8 cellular contexts compared by ENCODE assay signal in the genomic region with DNA sequence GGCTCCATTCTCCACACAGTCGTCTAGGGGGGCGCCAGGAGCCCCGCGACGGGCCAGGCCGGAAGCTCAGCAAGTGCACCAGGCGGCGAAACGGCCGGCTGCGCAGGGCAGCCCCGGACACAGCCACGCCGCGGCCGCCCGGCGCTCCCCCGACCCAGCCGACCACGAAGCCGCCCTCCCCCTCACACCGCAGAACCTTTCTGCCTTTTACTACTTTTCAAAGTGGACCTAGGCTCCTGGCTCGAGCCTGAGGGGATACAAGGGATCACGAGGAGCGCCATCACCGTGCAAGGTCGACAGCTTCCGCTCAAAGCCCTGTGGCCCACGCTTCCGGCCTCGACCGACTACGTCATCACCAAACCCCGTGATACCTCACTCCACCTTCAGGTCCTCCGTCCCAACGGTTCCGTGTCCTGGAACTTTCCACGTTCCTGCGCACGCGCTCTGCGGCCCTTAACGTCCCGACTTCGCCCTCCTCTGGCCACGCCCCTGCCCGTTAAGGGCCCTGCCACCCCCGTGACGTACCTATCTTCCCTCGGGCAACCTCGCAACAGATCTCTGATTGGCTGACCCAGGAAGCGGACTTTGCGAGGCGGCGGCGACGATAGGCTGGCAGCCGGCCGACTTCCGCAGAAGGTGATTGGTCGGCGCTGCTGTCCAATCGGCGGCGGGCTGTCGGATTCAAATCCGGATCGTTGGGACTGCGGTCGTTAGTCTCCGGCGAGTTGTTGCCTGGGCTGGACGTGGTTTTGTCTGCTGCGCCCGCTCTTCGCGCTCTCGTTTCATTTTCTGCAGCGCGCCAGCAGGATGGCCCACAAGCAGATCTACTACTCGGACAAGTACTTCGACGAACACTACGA. TPM values are rescaled to one million over a fixed set of nuclear protein-coding genes. Genes with fewer than 3 reads are reported as not detected.
DNase-seq lines count a peak whose midpoint lies in the region; ATAC-seq and TF ChIP-seq lines count a peak whose summit lies in the region.

Gene CKS2, plus strand, starts transcription at position 710 of the 860 bp plus-strand sequence. Its CDS starts 98 bp downstream, at position 808.

- no peaks in the 10 kb centered on the region for H3K36me3 ChIP-seq in CD8-positive, alpha-beta memory T cell (ENCODE audit: insufficient read depth, low read length)
- H3K36me3 ChIP-seq in lower lobe of right lung: peaks cover 1% of the 10 kb centered on the region

- H3K36me3 Mint-ChIP-seq in CD8-positive, alpha-beta memory T cell: peaks cover 2 to 16% (median 4%) of the 10 kb centered on the region in 3 donors

- TF ChIP-seq CTCF in lower lobe of right lung (IDR thresholded peaks at IDR 0.05): no peak

- peak; percentile 99 to 100 (median 100) for DNase-seq in CD8-positive, alpha-beta memory T cell
- DNase-seq in HS-5 (ENCODE audit: low read depth): peak; percentile 99
- peak; percentile 100 for DNase-seq in NK-92 treated with Interleukin-12 subunit alpha and Interleukin-12 subunit beta, amount 100 ng/mL, for 24 hours (lab: John Stamatoyannopoulos, UW)
- peak; percentile 99 for DNase-seq in activated CD8-positive, alpha-beta memory T cell treated with anti-CD3 and anti-CD28 coated beads for 24 hours
- peak; percentile 99 for DNase-seq in effector CD4-positive, alpha-beta T cell
- peak; percentile 100 for DNase-seq in lower lobe of right lung
- peak; percentile 98 to 100 (median 99) for DNase-seq in stimulated activated CD4-positive, alpha-beta T cell treated with anti-CD3 and anti-CD28 coated beads, TNF-alpha, amount 100 ng/mL, for 24 hours (ENCODE audit: low read depth in 3 of 3)

- CTCF ChIA-PET in CD8-positive, alpha-beta memory T cell (lab: Charles Lee): interaction anchor here (1.5 kb wide), 2 partner anchors 8 to 238 kb away, joined by 4 read pairs; partner anchors contain the start of gene SECISBP2

- ATAC-seq in GM19468 (IDR thresholded peaks at IDR 0.05; ENCODE audit: extremely low read depth, unreplicated experiment) (peak; percentile 92), lower lobe of right lung (peak; percentile 97 to 98)

- peaks cover 0 to 4% (median 0%) of the 10 kb centered on the region in 5 donors for H3K9me3 Mint-ChIP-seq in CD8-positive, alpha-beta memory T cell

- intact Hi-C loops in lower lobe of right lung (cut with DNase I): no loop called here

- no peaks in the 10 kb centered on the region for H3K27me3 ChIP-seq in CD8-positive, alpha-beta memory T cell (ENCODE audit: insufficient read depth, low read length, poor library complexity, severe bottlenecking)
- no peaks in the 10 kb centered on the region for H3K27me3 ChIP-seq in lower lobe of right lung (ENCODE audit: low read depth)

- peaks cover 6 to 8% of the 10 kb centered on the region in 2 donors for H3K27me3 Mint-ChIP-seq in CD8-positive, alpha-beta memory T cell

- H3K9me3 ChIP-seq in CD8-positive, alpha-beta memory T cell (ENCODE audit: low read length): no peaks in the 10 kb centered on the region
- H3K9me3 ChIP-seq in lower lobe of right lung: no peaks in the 10 kb centered on the region

- peaks cover 26 to 49% (median 48%) of the 10 kb centered on the region in 3 donors for H3K4me1 Mint-ChIP-seq in CD8-positive, alpha-beta memory T cell

- H3K27ac ChIP-seq in CD8-positive, alpha-beta memory T cell (ENCODE audit: low read depth, low read length): peak within 1 kb of the TSS; percentile 99
- peak within 1 kb of the TSS; percentile 100 for H3K27ac ChIP-seq in lower lobe of right lung

- H3K4me3 ChIP-seq in CD8-positive, alpha-beta memory T cell (ENCODE audit: low read length): peak within 1 kb of the TSS; percentile 71
- peak within 1 kb of the TSS; percentile 72 for H3K4me3 ChIP-seq in lower lobe of right lung

- POLR2A ChIA-PET in CD8-positive, alpha-beta memory T cell (lab: Charles Lee): interaction anchor here (0.6 to 1.6 kb wide), 3 partner anchors 8 to 171 kb away, joined by 3 to 15 read pairs (median 10); partner anchors contain the start of gene SECISBP2

- H3K4me3 Mint-ChIP-seq in CD8-positive, alpha-beta memory T cell: peak within 1 kb of the TSS; percentile 92 to 98 (median 96)

- peaks cover 30% of the 10 kb centered on the region for H3K4me1 ChIP-seq in CD8-positive, alpha-beta memory T cell (ENCODE audit: insufficient read depth, low read length)
- H3K4me1 ChIP-seq in lower lobe of right lung: peaks cover 18% of the 10 kb centered on the region

- peak within 1 kb of the TSS; percentile 97 to 100 (median 98) for H3K27ac Mint-ChIP-seq in CD8-positive, alpha-beta memory T cell

RNA-seq across cellular contexts. Expression of gene CKS2, which starts in this region (rescaled TPM):
- total RNA-seq in CD8-positive, alpha-beta memory T cell: 100 to 1,000 TPM; 252 to 253 TPM
- 21.2 TPM for polyA plus RNA-seq in CD8-positive, alpha-beta memory T cell
- total RNA-seq in lower lobe of right lung: 16.6 TPM

Comparison
In these comparisons a context has a peak if more than half of its experiments do, and no peak if none do; other contexts are left out.
1. Peak in every context shown above with its lines: DNase-seq, ATAC-seq, H3K4me3 ChIP-seq and H3K27ac ChIP-seq.
2. RNA of gene CKS2 (total RNA-seq): 252 to 253 TPM in CD8-positive, alpha-beta memory T cell; 16.6 TPM in lower lobe of right lung (single experiment); every median in the first group is over 10 times any median in the second.